Comparison of ENCODE assay signal across 20 cellular contexts in genomic region chr11:76704171-76704948, GRCh38. TPM values are rescaled to one million over a fixed set of nuclear protein-coding genes. Genes with fewer than 3 reads are reported as not detected.
DNase-seq lines count a peak whose midpoint lies in the region; ATAC-seq and TF ChIP-seq lines count a peak whose summit lies in the region.
"Had no signal": no experiment of that assay in that cellular context is flagged by ENCODE, and none has a peak within 500 bp of the region (broad histone marks: within the 10 kb centered on the region; RNA-seq: fewer than 3 reads in every experiment).

No MANE protein-coding gene starts in this region.

- H3F3A ChIP-seq in neural progenitor cell (ENCODE audit: low read depth), result peaks cover 2% of the 10 kb centered on the region

- no peak overlapping the region for H3K4me3 ChIP-seq in HAP-1
- H3K4me3 ChIP-seq in endodermal cell (ENCODE audit: low read length), result no peak overlapping the region
- H3K4me3 ChIP-seq in neural progenitor cell, result no peak overlapping the region
- H3K4me3 ChIP-seq: GM23248 had no signal

- H3K4me3 Mint-ChIP-seq in endodermal cell (no peak overlapping the region), neural progenitor cell (no peak overlapping the region)
- H3K4me3 Mint-ChIP-seq: B cell; CD4-positive, alpha-beta memory T cell had no signal

- H3K27me3 Mint-ChIP-seq in endodermal cell (ENCODE audit: insufficient read depth), result peaks cover 2% of the 10 kb centered on the region
- peaks cover 4% of the 10 kb centered on the region for H3K27me3 Mint-ChIP-seq in neural progenitor cell (ENCODE audit: insufficient read depth, low read depth)

- H3K9me3 ChIP-seq in HAP-1 (no peaks in the 10 kb centered on the region), endodermal cell (ENCODE audit: control insufficient read depth, low read length) (no peaks in the 10 kb centered on the region), neural progenitor cell (ENCODE audit: low read depth) (no peaks in the 10 kb centered on the region)

- DNase-seq in HAP-1 (ENCODE audit: low spot score in 2 of 2), result peak; percentile 62 to 72
- peak; percentile 34 for DNase-seq in NCI-H524 treated with DMSO at 0.1 percent for 48 hours (lab: John Stamatoyannopoulos, UW)
- DNase-seq in endodermal cell, result no peak
- DNase-seq in neural progenitor cell (ENCODE audit: low spot score), result peak; percentile 27
- no peak for DNase-seq in EL
- DNase-seq: CD4-positive, alpha-beta memory T cell; DND-41; GM23248; KG1; NCI-H1092; NCI-H1694; NCI-H2107; NCI-H446 treated with DMSO at 0.1 percent for 48 hours; NCI-H774; SW 1271 had no signal

- no peaks in the 10 kb centered on the region for H3K27me3 ChIP-seq in HAP-1 (ENCODE audit: low read depth)
- H3K27me3 ChIP-seq in endodermal cell (ENCODE audit: control insufficient read depth, insufficient read depth, low read length, poor library complexity, severe bottlenecking), result no peaks in the 10 kb centered on the region
- no peaks in the 10 kb centered on the region for H3K27me3 ChIP-seq in neural progenitor cell

- peaks cover 6% of the 10 kb centered on the region for H3K4me1 Mint-ChIP-seq in endodermal cell
- peaks cover 29% of the 10 kb centered on the region for H3K4me1 Mint-ChIP-seq in neural progenitor cell
- H3K4me1 Mint-ChIP-seq: B cell; CD4-positive, alpha-beta memory T cell had no signal

- no peak overlapping the region for H2AFZ ChIP-seq in neural progenitor cell (replicated peaks)
- H2AFZ ChIP-seq: GM23248 had no signal

- H3K36me3 Mint-ChIP-seq in endodermal cell (ENCODE audit: low read depth), result no peaks in the 10 kb centered on the region
- no peaks in the 10 kb centered on the region for H3K36me3 Mint-ChIP-seq in neural progenitor cell
- H3K36me3 Mint-ChIP-seq: CD4-positive, alpha-beta memory T cell had no signal

- H3K9ac ChIP-seq in endodermal cell (ENCODE audit: extremely low read depth, low read length, poor library complexity, severe bottlenecking) (no peak overlapping the region), neural progenitor cell (no peak overlapping the region)
- H3K9ac ChIP-seq: GM23248 had no signal

- H3K79me2 ChIP-seq in neural progenitor cell (ENCODE audit: low read depth), result no peaks in the 10 kb centered on the region

- H4K20me1 ChIP-seq in neural progenitor cell (ENCODE audit: low read depth), result no peaks in the 10 kb centered on the region

- H3K36me3 ChIP-seq in HAP-1 (replicated peaks), result no peaks in the 10 kb centered on the region
- H3K36me3 ChIP-seq in endodermal cell (ENCODE audit: control insufficient read depth, insufficient read depth, low read length), result no peaks in the 10 kb centered on the region
- no peaks in the 10 kb centered on the region for H3K36me3 ChIP-seq in neural progenitor cell

- 36% methylated on average over 3 of the region's 5 CpGs; no CpG with 5 or more reads in 1 of the 2 experiments for WGBS in endodermal cell (ENCODE audit: insufficient coverage in 1 of 2, insufficient read length in 1 of 2), 2 experiments

- H3K27ac ChIP-seq in endodermal cell (ENCODE audit: low read depth, low read length), result no peak overlapping the region
- no peak overlapping the region for H3K27ac ChIP-seq in neural progenitor cell
- H3K27ac ChIP-seq: GM23248 had no signal

- in situ Hi-C loops in HAP-1 (cut with MboI; ENCODE audit: low sequenced_read_pairs), result no loop called here

- H3K27ac Mint-ChIP-seq in endodermal cell (peak overlapping the region; percentile 75), neural progenitor cell (no peak overlapping the region)
- H3K27ac Mint-ChIP-seq: B cell had no signal

- TF ChIP-seq CTCF in endodermal cell (conservative IDR thresholded peaks at IDR 0.05), result no peak
- no peak for TF ChIP-seq CTCF in neural progenitor cell (IDR thresholded peaks at IDR 0.05)

- H3K4me1 ChIP-seq in HAP-1, result peaks cover 7% of the 10 kb centered on the region
- peaks cover 3% of the 10 kb centered on the region for H3K4me1 ChIP-seq in endodermal cell (ENCODE audit: control insufficient read depth, insufficient read depth, low read length)
- peaks cover 4% of the 10 kb centered on the region for H3K4me1 ChIP-seq in neural progenitor cell

- no peak for ATAC-seq in GM18909 (IDR thresholded peaks at IDR 0.05; ENCODE audit: poor library complexity, unreplicated experiment)
- no peak for ATAC-seq in HG02571 (IDR thresholded peaks at IDR 0.05; ENCODE audit: unreplicated experiment)

- H3K4me2 ChIP-seq in neural progenitor cell, result peak overlapping the region; percentile 42

- H3K9me3 Mint-ChIP-seq in endodermal cell, result no peaks in the 10 kb centered on the region
- peaks cover 2% of the 10 kb centered on the region for H3K9me3 Mint-ChIP-seq in neural progenitor cell

RNA-seq across cellular contexts. Expression of gene LRRC32, which starts 33.8 kb away (rescaled TPM):
- total RNA-seq in endodermal cell, result 1 to 10 TPM; 1.3 to 1.6 TPM
- polyA plus RNA-seq in endodermal cell (2013, experiment 1 of 2), result 2.0 TPM
- 2.2 TPM for polyA plus RNA-seq in endodermal cell (2013, experiment 2 of 2)
- 0.21 and 1.1 TPM in 2 replicates for total RNA-seq in neural progenitor cell (ENCODE audit: low replicate concordance)
- total RNA-seq: HT-29, M059J had no signal

Comparison
In these comparisons a context has a peak if more than half of its experiments do, and no peak if none do; other contexts are left out.
1. DNase-seq: peak in HAP-1 (2 of 2), NCI-H524 treated with DMSO at 0.1 percent for 48 hours (single experiment) and neural progenitor cell (single experiment); none in endodermal cell (single experiment) and EL (single experiment).